9 cellular contexts compared by ENCODE assay signal in the genomic region with DNA sequence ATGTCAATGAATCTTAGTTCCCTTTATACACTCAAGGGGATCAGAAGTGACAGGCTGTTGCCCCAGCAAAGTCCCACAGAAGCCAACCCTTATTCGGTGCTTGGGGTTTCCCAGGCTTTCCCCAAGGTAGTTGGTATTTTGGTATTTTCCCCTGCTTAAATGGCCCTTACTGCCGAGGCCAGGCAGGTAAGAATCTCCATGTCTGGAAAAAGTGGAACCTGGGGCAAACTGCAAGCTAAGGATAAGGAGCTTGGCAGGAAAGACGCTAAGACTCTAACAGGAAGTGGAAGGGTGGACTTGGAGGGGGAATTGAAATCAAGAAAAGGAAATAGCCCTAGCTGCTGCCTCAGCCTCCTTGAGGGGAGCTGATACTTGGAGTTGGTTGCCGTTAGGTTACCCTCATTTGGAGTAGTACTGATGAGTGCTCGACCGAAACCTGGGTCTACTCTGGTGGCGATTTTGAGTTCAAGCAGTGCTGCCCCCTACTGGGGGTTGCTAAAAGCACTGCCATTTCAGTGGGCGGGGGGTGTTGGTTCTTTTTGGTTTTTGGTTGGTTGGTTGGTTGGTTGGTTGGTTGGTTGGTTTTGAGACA. TPM values are rescaled to one million over a fixed set of nuclear protein-coding genes. Genes with fewer than 3 reads are reported as not detected.
DNase-seq lines count a peak whose midpoint lies in the region; ATAC-seq and TF ChIP-seq lines count a peak whose summit lies in the region.
"Had no signal": no experiment of that assay in that cellular context is flagged by ENCODE, and none has a peak within 500 bp of the region (broad histone marks: within the 10 kb centered on the region; RNA-seq: fewer than 3 reads in every experiment).

No MANE protein-coding gene starts in this region.

- peak; percentile 42 for TF ChIP-seq CTCF in VCaP (conservative IDR thresholded peaks at IDR 0.05)
- TF ChIP-seq CTCF in breast epithelium (IDR thresholded peaks at IDR 0.05): peak in 2 of 3 donors; percentile 20 to 27
- TF ChIP-seq CTCF in mesothelial cell of epicardium (IDR thresholded peaks at IDR 0.05; ENCODE audit: unreplicated experiment): peak; percentile 63

- peaks cover 26% of the 10 kb centered on the region for H3K36me3 ChIP-seq in CD8-positive, alpha-beta memory T cell (ENCODE audit: insufficient read depth, low read length)
- peaks cover 18% of the 10 kb centered on the region for H3K36me3 ChIP-seq in breast epithelium

- CTCF ChIA-PET in CD8-positive, alpha-beta memory T cell (lab: Charles Lee): interaction anchor here (0.6 to 2.9 kb wide), 14 partner anchors 9 to 316 kb away, joined by 3 to 14 read pairs (median 6); partner anchors contain the start of genes AAMP, CXCR1, PNKD and TMBIM1

- TF ChIP-seq POLR2A in breast epithelium (IDR thresholded peaks at IDR 0.05): no peak

- intact Hi-C loops in breast epithelium (cut with DNase I; ENCODE audit: low total_unique reads): no loop called here

- no peaks in the 10 kb centered on the region for H3K9me3 Mint-ChIP-seq in CD8-positive, alpha-beta memory T cell
- H3K9me3 Mint-ChIP-seq in mesothelial cell of epicardium: no peaks in the 10 kb centered on the region
- no peaks in the 10 kb centered on the region for H3K9me3 Mint-ChIP-seq in stimulated activated naive CD8-positive, alpha-beta T cell treated with anti-CD3 and anti-CD28 coated beads, Interleukin-15, Interleukin-2, amounts not matched to agents 100 ng/mL and 50 ng/mL, for 24 hours

- H3K27ac Mint-ChIP-seq in CD8-positive, alpha-beta memory T cell: peak overlapping the region; percentile 43 to 93 (median 90)
- peak overlapping the region; percentile 50 for H3K27ac Mint-ChIP-seq in mesothelial cell of epicardium
- H3K27ac Mint-ChIP-seq in stimulated activated naive CD8-positive, alpha-beta T cell treated with anti-CD3 and anti-CD28 coated beads, Interleukin-15, Interleukin-2, amounts not matched to agents 100 ng/mL and 50 ng/mL, for 24 hours: peak overlapping the region; percentile 84

- DNase-seq in CD8-positive, alpha-beta memory T cell: peak; percentile 54 to 71 (median 62)
- DNase-seq in breast epithelium (ENCODE audit: low spot score in 2 of 2): peak in 1 of 2 donors; percentile 7
- no peak for DNase-seq in mesothelial cell of epicardium (ENCODE audit: low spot score in 2 of 2, unreplicated experiment in 2 of 2)
- DNase-seq in AG08396 (ENCODE audit: low spot score): no peak

- H3K27me3 ChIP-seq in CD8-positive, alpha-beta memory T cell (ENCODE audit: insufficient read depth, low read length, poor library complexity, severe bottlenecking): no peaks in the 10 kb centered on the region
- H3K27me3 ChIP-seq in breast epithelium: no peaks in the 10 kb centered on the region

- no peaks in the 10 kb centered on the region for H3K9me3 ChIP-seq in CD8-positive, alpha-beta memory T cell (ENCODE audit: low read length)
- H3K9me3 ChIP-seq in breast epithelium: no peaks in the 10 kb centered on the region

- no peak overlapping the region for H3K4me3 ChIP-seq in CD8-positive, alpha-beta memory T cell (ENCODE audit: low read length)
- no peak overlapping the region for H3K4me3 ChIP-seq in breast epithelium
- H3K4me3 ChIP-seq: SK-N-MC had no signal

- H3K27ac ChIP-seq in CD8-positive, alpha-beta memory T cell (ENCODE audit: low read depth, low read length): peak overlapping the region; percentile 12
- no peak overlapping the region for H3K27ac ChIP-seq in VCaP
- peak overlapping the region; percentile 48 to 62 for H3K27ac ChIP-seq in breast epithelium
- H3K27ac ChIP-seq: SK-N-MC had no signal

- peaks cover 10 to 26% (median 15%) of the 10 kb centered on the region in 3 donors for H3K4me1 Mint-ChIP-seq in CD8-positive, alpha-beta memory T cell
- peaks cover 31% of the 10 kb centered on the region for H3K4me1 Mint-ChIP-seq in mesothelial cell of epicardium
- peaks cover 67% of the 10 kb centered on the region for H3K4me1 Mint-ChIP-seq in stimulated activated naive CD8-positive, alpha-beta T cell treated with anti-CD3 and anti-CD28 coated beads, Interleukin-15, Interleukin-2, amounts not matched to agents 100 ng/mL and 50 ng/mL, for 24 hours (ENCODE audit: low read depth)

- peaks cover 0 to 44% (median 12%) of the 10 kb centered on the region in 3 donors for H3K36me3 Mint-ChIP-seq in CD8-positive, alpha-beta memory T cell
- peaks cover 11% of the 10 kb centered on the region for H3K36me3 Mint-ChIP-seq in mesothelial cell of epicardium
- peaks cover 33% of the 10 kb centered on the region for H3K36me3 Mint-ChIP-seq in stimulated activated naive CD8-positive, alpha-beta T cell treated with anti-CD3 and anti-CD28 coated beads, Interleukin-15, Interleukin-2, amounts not matched to agents 100 ng/mL and 50 ng/mL, for 24 hours (ENCODE audit: low read depth)

- ATAC-seq in GM19452 (IDR thresholded peaks at IDR 0.05; ENCODE audit: unreplicated experiment) (peak; percentile 83), HG03521 (IDR thresholded peaks at IDR 0.05; ENCODE audit: unreplicated experiment) (peak; percentile 69)

- H3K4me1 ChIP-seq in CD8-positive, alpha-beta memory T cell (ENCODE audit: insufficient read depth, low read length): peaks cover 10% of the 10 kb centered on the region
- H3K4me1 ChIP-seq in breast epithelium: no peaks in the 10 kb centered on the region

- peak overlapping the region; percentile 10 to 84 (median 49) for H3K4me3 Mint-ChIP-seq in CD8-positive, alpha-beta memory T cell
- H3K4me3 Mint-ChIP-seq in mesothelial cell of epicardium: no peak overlapping the region
- H3K4me3 Mint-ChIP-seq in stimulated activated naive CD8-positive, alpha-beta T cell treated with anti-CD3 and anti-CD28 coated beads, Interleukin-15, Interleukin-2, amounts not matched to agents 100 ng/mL and 50 ng/mL, for 24 hours: no peak overlapping the region

- H3K27me3 Mint-ChIP-seq in CD8-positive, alpha-beta memory T cell: no peaks in the 10 kb centered on the region
- no peaks in the 10 kb centered on the region for H3K27me3 Mint-ChIP-seq in mesothelial cell of epicardium (ENCODE audit: low read depth)
- no peaks in the 10 kb centered on the region for H3K27me3 Mint-ChIP-seq in stimulated activated naive CD8-positive, alpha-beta T cell treated with anti-CD3 and anti-CD28 coated beads, Interleukin-15, Interleukin-2, amounts not matched to agents 100 ng/mL and 50 ng/mL, for 24 hours

- POLR2A ChIA-PET in CD8-positive, alpha-beta memory T cell (lab: Charles Lee): interaction anchor here (1.0 to 1.8 kb wide), 3 partner anchors 12 to 41 kb away, joined by 3 to 7 read pairs (median 3); partner anchors contain the start of genes AAMP and ARPC2

RNA-seq across cellular contexts. Expression of gene GPBAR1, which starts 3.3 kb away (rescaled TPM):
- under 1 TPM; 0.51 to 0.72 TPM for total RNA-seq in CD8-positive, alpha-beta memory T cell
- polyA plus RNA-seq in CD8-positive, alpha-beta memory T cell: not detected
- total RNA-seq in breast epithelium: 10 to 100 TPM in 1 of 3 donors, 1 to 10 TPM in 2; 5.2 to 22.2 (median 8.5) TPM
- total RNA-seq in mesothelial cell of epicardium: 0.55 to 0.93 TPM (median 0.78 TPM) in 3 replicates

RNA-seq across cellular contexts. Expression of gene AAMP, which starts 12.5 kb away (rescaled TPM):
- total RNA-seq in CD8-positive, alpha-beta memory T cell: 10 to 100 TPM; 94.8 to 95.2 TPM
- polyA plus RNA-seq in CD8-positive, alpha-beta memory T cell: 86.1 TPM
- 100 to 1,000 TPM; 150 to 164 (median 151) TPM for total RNA-seq in breast epithelium
- total RNA-seq in mesothelial cell of epicardium: 66.6 to 67.2 TPM (median 67.1 TPM) in 3 replicates

RNA-seq across cellular contexts. Expression of gene PNKD, which starts 12.8 kb away (rescaled TPM):
- total RNA-seq in CD8-positive, alpha-beta memory T cell: 10 to 100 TPM; 26.8 to 31.6 TPM
- 111 TPM for polyA plus RNA-seq in CD8-positive, alpha-beta memory T cell
- total RNA-seq in breast epithelium (10 to 100 TPM; 30.2 to 48.3 (median 35.6) TPM), mesothelial cell of epicardium (63.2 to 70.4 TPM (median 69.5 TPM) in 3 replicates)

RNA-seq across cellular contexts. Expression of gene TMBIM1, which starts 34.8 kb away (rescaled TPM):
- total RNA-seq in CD8-positive, alpha-beta memory T cell: 10 to 100 TPM; 82.3 to 92.3 TPM
- polyA plus RNA-seq in CD8-positive, alpha-beta memory T cell: 149 TPM
- total RNA-seq in breast epithelium (100 to 1,000 TPM; 168 to 330 (median 170) TPM), mesothelial cell of epicardium (74.9 to 82.6 TPM (median 80.7 TPM) in 3 replicates)

RNA-seq across cellular contexts. Expression of gene ARPC2, which starts 40.5 kb away (rescaled TPM):
- 100 to 1,000 TPM; 575 to 600 TPM for total RNA-seq in CD8-positive, alpha-beta memory T cell
- polyA plus RNA-seq in CD8-positive, alpha-beta memory T cell: 970 TPM
- total RNA-seq in breast epithelium: 100 to 1,000 TPM; 212 to 336 (median 248) TPM
- 274 to 279 TPM (median 276 TPM) in 3 replicates for total RNA-seq in mesothelial cell of epicardium

Comparison
In these comparisons a context has a peak if more than half of its experiments do, and no peak if none do; other contexts are left out.
1. DNase-seq: peak in CD8-positive, alpha-beta memory T cell (5 of 5); none in mesothelial cell of epicardium (0 of 2) and AG08396 (single experiment).
2. H3K4me3 Mint-ChIP-seq: peak in CD8-positive, alpha-beta memory T cell (7 of 7); none in mesothelial cell of epicardium (single experiment) and stimulated activated naive CD8-positive, alpha-beta T cell treated with anti-CD3 and anti-CD28 coated beads, Interleukin-15, Interleukin-2, amounts not matched to agents 100 ng/mL and 50 ng/mL, for 24 hours (single experiment).
3. Peak in every context shown above with its lines, with median percentiles within 50 percentile points of each other: H3K27ac Mint-ChIP-seq and CTCF ChIP-seq.